ENCODE assay signal across 17 cellular contexts in genomic region chr21:45465105-45465504, GRCh38.
DNase-seq lines count a peak whose midpoint lies in the region; ATAC-seq and TF ChIP-seq lines count a peak whose summit lies in the region.
"Had no signal": no experiment of that assay in that cellular context is flagged by ENCODE, and none has a peak within 500 bp of the region (broad histone marks: within the 10 kb centered on the region; RNA-seq: fewer than 3 reads in every experiment).

No MANE protein-coding gene starts in this region.

- peaks cover 26% of the 10 kb centered on the region for H3K36me3 Mint-ChIP-seq in glutamatergic neuron (ENCODE audit: unreplicated experiment)

- peak overlapping the region in 2 of 4 donors; percentile 3 to 26 for H3K27ac ChIP-seq in sigmoid colon
- peak overlapping the region in 1 of 4 donors; percentile 8 for H3K27ac ChIP-seq in tibial nerve
- H3K27ac ChIP-seq: neutrophil had no signal

- peak; percentile 51 for DNase-seq in DMS79 treated with DMSO at 0.1 percent for 48 hours (lab: John Stamatoyannopoulos, UW)
- DNase-seq in NCI-H69 (lab: John Stamatoyannopoulos, UW): peak; percentile 57
- DNase-seq in glutamatergic neuron: peak; percentile 12
- peak; percentile 57 for DNase-seq in sigmoid colon
- no peak for DNase-seq in tibial nerve (ENCODE audit: low spot score in 2 of 2)
- no peak for DNase-seq in iPS-NIHi7 (ENCODE audit: extremely low spot score)
- DNase-seq: activated CD4-positive, alpha-beta T cell treated with anti-CD3 and anti-CD28 coated beads for 48 hours; activated effector memory CD4-positive, alpha-beta T cell treated with Interleukin-2 at 50 U/mL for 16 hours; amniotic stem cell; HCEC 1CT; NCI-H187; NCI-H446; stimulated activated naive CD4-positive, alpha-beta T cell treated with Interleukin-2 at 50 U/mL for 16 hours; trophoblast cell had no signal

- peaks cover 9% of the 10 kb centered on the region for H3K27me3 Mint-ChIP-seq in glutamatergic neuron (ENCODE audit: unreplicated experiment)

- H3K36me3 ChIP-seq in sigmoid colon: peaks cover 0 to 8% (median 2%) of the 10 kb centered on the region in 4 donors
- peaks cover 0 to 13% (median 0%) of the 10 kb centered on the region in 3 donors for H3K36me3 ChIP-seq in tibial nerve
- H3K36me3 ChIP-seq: neutrophil had no signal

- H3K4me1 Mint-ChIP-seq in glutamatergic neuron (ENCODE audit: low read depth, unreplicated experiment): peaks cover 9% of the 10 kb centered on the region

- ATAC-seq in HG02623 (IDR thresholded peaks at IDR 0.05; ENCODE audit: unreplicated experiment): no peak
- ATAC-seq: left lobe of liver had no signal

- intact Hi-C loops in sigmoid colon (cut with DNase I): no loop called here

- WGBS in sigmoid colon, 2 donors: 13 to 39% methylated on average over 16 of the region's 16 CpGs
- WGBS in tibial nerve, 2 donors: 78 to 79% methylated on average over 16 of the region's 16 CpGs

- H3K4me3 ChIP-seq in sigmoid colon: no peak overlapping the region
- no peak overlapping the region for H3K4me3 ChIP-seq in tibial nerve

- H3K27me3 ChIP-seq in sigmoid colon (no peaks in the 10 kb centered on the region), tibial nerve (no peaks in the 10 kb centered on the region)

- H3K9me3 ChIP-seq in sigmoid colon (peaks cover 0 to 3% (median 0%) of the 10 kb centered on the region in 4 donors), tibial nerve (peaks cover 0 to 24% (median 3%) of the 10 kb centered on the region in 4 donors)
- H3K9me3 ChIP-seq: neutrophil had no signal

- TF ChIP-seq POLR2A in sigmoid colon (IDR thresholded peaks at IDR 0.05) (no peak), tibial nerve (IDR thresholded peaks at IDR 0.05) (no peak)

- no peak overlapping the region for H3K27ac Mint-ChIP-seq in glutamatergic neuron (ENCODE audit: unreplicated experiment)

- TF ChIP-seq CTCF in glutamatergic neuron (IDR thresholded peaks at IDR 0.05; ENCODE audit: partially characterized antibody, unreplicated experiment) (no peak), sigmoid colon (IDR thresholded peaks at IDR 0.05) (no peak), tibial nerve (IDR thresholded peaks at IDR 0.05) (no peak)

- TF ChIP-seq EP300 in sigmoid colon (IDR thresholded peaks at IDR 0.05) (no peak), tibial nerve (IDR thresholded peaks at IDR 0.05) (no peak)

- peaks cover 0 to 27% (median 18%) of the 10 kb centered on the region in 4 donors for H3K4me1 ChIP-seq in sigmoid colon
- H3K4me1 ChIP-seq in tibial nerve: peaks cover 0 to 35% (median 17%) of the 10 kb centered on the region in 4 donors

- H3K9me3 Mint-ChIP-seq in glutamatergic neuron (ENCODE audit: unreplicated experiment): peaks cover 17% of the 10 kb centered on the region

- H3K4me3 Mint-ChIP-seq in glutamatergic neuron (ENCODE audit: unreplicated experiment): peak overlapping the region; percentile 20

Comparison
In these comparisons a context has a peak if more than half of its experiments do, and no peak if none do; other contexts are left out.
1. DNase-seq: peak in DMS79 treated with DMSO at 0.1 percent for 48 hours (single experiment), NCI-H69 (single experiment), glutamatergic neuron (single experiment) and sigmoid colon (single experiment); none in tibial nerve (0 of 2) and iPS-NIHi7 (single experiment).